Comparison of ENCODE assay signal across 8 cellular contexts in the genomic region with DNA sequence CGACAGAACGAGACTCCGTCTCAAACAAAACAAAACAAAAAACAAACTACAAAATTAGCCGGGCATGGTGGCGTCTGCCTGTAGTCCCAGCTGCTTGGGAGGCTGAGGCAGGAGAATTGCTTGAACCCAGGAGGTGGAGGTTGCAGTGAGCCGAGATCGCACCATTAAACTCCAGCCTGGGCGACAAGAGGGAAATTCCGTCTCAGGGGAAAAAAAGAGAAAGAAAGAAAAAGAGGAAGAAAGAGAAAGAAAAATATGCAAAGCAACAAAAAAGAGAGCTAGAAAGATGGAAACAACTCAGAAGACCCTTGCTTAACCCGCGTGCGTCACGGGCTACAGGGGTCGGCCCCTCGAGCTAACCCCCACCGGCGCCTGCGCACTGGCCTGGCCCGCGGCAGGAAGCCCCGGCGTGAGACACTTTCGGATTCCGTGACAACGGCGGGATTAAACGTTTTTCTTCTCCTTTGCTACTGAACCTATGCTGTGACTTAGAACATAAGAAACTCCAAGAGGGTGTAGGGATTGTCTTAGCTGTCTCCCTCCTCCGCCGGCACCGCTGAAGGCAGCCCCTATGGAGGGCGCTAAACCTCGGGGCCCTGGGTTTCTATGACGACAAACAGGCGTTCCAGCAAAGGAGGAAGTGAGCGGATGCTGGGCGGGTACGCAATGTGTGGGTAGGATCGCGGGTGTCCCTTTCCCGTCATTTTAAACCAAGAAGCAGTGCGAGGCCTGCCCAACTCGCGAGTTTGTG. TPM values are rescaled to one million over a fixed set of nuclear protein-coding genes. Genes with fewer than 3 reads are reported as not detected.
DNase-seq lines count a peak whose midpoint lies in the region; ATAC-seq, FAIRE-seq and TF ChIP-seq lines count a peak whose summit lies in the region.

A gene with protein sequence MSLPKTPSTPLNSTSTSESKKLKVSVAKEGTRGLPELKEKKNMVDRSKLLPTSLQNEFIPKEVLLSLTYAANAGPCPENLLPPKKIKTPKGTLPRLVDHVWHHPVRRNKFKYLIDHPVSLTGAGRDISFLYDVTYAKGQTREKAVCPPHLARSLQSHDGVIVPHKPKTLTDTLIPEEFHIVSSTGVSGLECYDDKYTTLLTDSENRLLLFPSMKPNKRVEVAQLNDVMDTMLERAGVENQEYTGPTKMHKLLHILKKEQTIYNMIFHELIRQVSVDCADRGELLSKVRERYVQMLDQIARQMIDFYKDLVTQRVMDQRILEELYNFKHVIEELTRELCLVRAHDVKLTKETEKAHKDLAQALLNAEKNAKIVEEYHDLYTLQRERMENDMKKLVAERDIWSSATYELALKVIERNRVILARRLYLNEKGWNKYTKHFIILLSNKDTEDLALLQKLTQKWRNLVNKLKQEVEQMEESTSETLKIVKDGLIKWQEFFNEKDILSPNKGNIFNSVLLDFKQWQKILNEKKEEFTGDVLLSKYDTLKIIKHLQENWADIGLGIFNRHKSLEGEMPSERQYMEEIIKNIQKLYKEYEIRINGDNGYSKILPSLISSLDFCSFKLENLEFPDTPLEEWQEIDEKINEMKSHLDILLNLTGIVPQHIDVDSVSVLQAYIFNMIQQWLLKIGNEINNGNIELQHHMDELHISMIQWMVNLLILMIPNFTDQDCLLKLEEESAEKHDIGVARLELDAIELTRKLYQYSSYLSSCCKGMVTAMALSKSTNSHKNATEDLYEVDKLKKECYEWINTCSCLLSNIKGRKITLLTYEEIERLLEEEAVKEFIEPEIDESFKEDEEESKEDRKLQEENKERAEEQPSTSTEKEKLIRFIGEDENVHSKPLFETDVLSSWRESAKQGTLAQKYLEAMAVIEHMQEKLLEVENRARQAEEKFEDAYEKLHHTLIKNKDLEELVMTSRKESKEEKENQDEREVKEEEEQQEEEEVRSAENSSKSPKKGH (plus strand): TSS at position 630 of the 751 bp plus-strand sequence. CDS start 539 bp downstream, outside the sequence.

- H3K9me3 Mint-ChIP-seq in activated naive CD8-positive, alpha-beta T cell (ENCODE audit: low read depth), result no peaks in the 10 kb centered on the region

- no peak for FAIRE-seq in pancreas (lab: Jason Lieb, UNC)

- H3K9me3 ChIP-seq in pancreas, result no peaks in the 10 kb centered on the region
- no peaks in the 10 kb centered on the region for H3K9me3 ChIP-seq in tibial artery

- intact Hi-C loops in Right ventricle myocardium inferior (cut with DNase I) (loop anchor here (5.0 kb wide), 1 partner anchor 73 kb away; a partner anchor contains a TSS), pancreas (cut with DNase I) (loop anchor here in 1 of 3 donors (10.0 kb wide), 1 partner anchor 71 kb away; a partner anchor contains a TSS), tibial artery (cut with DNase I; ENCODE audit: low total_unique reads) (loop anchor here (2.0 to 10.0 kb wide), 2 partner anchors 171 to 285 kb away; no protein-coding TSS in a partner anchor)

- H3K36me3 Mint-ChIP-seq in activated naive CD8-positive, alpha-beta T cell, result no peaks in the 10 kb centered on the region

- POLR2A ChIA-PET in GM10248 (lab: Yijun Ruan, JAX), result interaction anchor here (0.5 to 1.2 kb wide), 2 partner anchors 246 to 351 kb away, joined by 3 to 4 read pairs; no protein-coding TSS in a partner anchor

- WGBS in pancreas, 2 donors, result 6 to 9% methylated on average over 43 of the region's 43 CpGs

- peak within 1 kb of the TSS; percentile 98 for H3K4me3 Mint-ChIP-seq in activated naive CD8-positive, alpha-beta T cell

- H3K4me3 ChIP-seq in pancreas, result peak within 1 kb of the TSS; percentile 43 to 71 (median 66)
- peak within 1 kb of the TSS; percentile 57 to 84 for H3K4me3 ChIP-seq in tibial artery

- peak; percentile 90 for DNase-seq in GM10248 (ENCODE audit: extremely low spot score)
- DNase-seq in NCI-H1048 (lab: John Stamatoyannopoulos, UW), result peak; percentile 80
- peak; percentile 95 for DNase-seq in Right ventricle myocardium inferior (ENCODE audit: missing footprints)
- DNase-seq in pancreas, result peak; percentile 76 to 92 (median 85)
- peak; percentile 87 to 88 for DNase-seq in tibial artery

- H3K4me1 ChIP-seq in pancreas (peaks cover 0 to 3% (median 0%) of the 10 kb centered on the region in 3 donors), tibial artery (peaks cover 0 to 16% (median 8%) of the 10 kb centered on the region in 4 donors)

- H3K27ac ChIP-seq in pancreas, result peak within 1 kb of the TSS; percentile 64 to 94 (median 80)
- H3K27ac ChIP-seq in tibial artery, result peak within 1 kb of the TSS; percentile 85 to 92

- H3K27me3 Mint-ChIP-seq in activated naive CD8-positive, alpha-beta T cell, result no peaks in the 10 kb centered on the region

- CTCF ChIA-PET in GM10248 (lab: Yijun Ruan, JAX), result interaction anchor here (0.7 to 1.6 kb wide), 6 partner anchors 9 to 813 kb away, joined by 3 to 5 read pairs (median 3); a partner anchor contains a TSS

- TF ChIP-seq CTCF in GM10248 (IDR thresholded peaks at IDR 0.05; ENCODE audit: control extremely low read depth, extremely low read depth, low read depth, missing control alignments) (no peak), pancreas (IDR thresholded peaks at IDR 0.05) (peak in 1 of 4 donors; percentile 12), tibial artery (IDR thresholded peaks at IDR 0.05) (peak in 1 of 2 experiments; percentile 5)

- peaks cover 6% of the 10 kb centered on the region for H3K4me1 Mint-ChIP-seq in activated naive CD8-positive, alpha-beta T cell (ENCODE audit: low read depth)

- no peaks in the 10 kb centered on the region for H3K27me3 ChIP-seq in pancreas
- no peaks in the 10 kb centered on the region for H3K27me3 ChIP-seq in tibial artery

- H3K27ac Mint-ChIP-seq in activated naive CD8-positive, alpha-beta T cell, result peak within 1 kb of the TSS; percentile 99

- ATAC-seq in HG02588 (IDR thresholded peaks at IDR 0.05; ENCODE audit: unreplicated experiment), result peak; percentile 97
- peak; percentile 94 for ATAC-seq in SK-N-SH treated with all-trans-retinoic acid at 6 μM for 48 hours
- ATAC-seq in Right ventricle myocardium inferior, result peak; percentile 96
- peak; percentile 94 to 98 (median 96) for ATAC-seq in pancreas

- no peaks in the 10 kb centered on the region for H3K36me3 ChIP-seq in pancreas
- no peaks in the 10 kb centered on the region for H3K36me3 ChIP-seq in tibial artery

TF ChIP-seq in SK-N-SH treated with all-trans-retinoic acid at 6 μM for 48 hours, 23 proteins besides CTCF, POLR2A, EP300 and RAD21:
- TF ChIP-seq, protein P1, sequence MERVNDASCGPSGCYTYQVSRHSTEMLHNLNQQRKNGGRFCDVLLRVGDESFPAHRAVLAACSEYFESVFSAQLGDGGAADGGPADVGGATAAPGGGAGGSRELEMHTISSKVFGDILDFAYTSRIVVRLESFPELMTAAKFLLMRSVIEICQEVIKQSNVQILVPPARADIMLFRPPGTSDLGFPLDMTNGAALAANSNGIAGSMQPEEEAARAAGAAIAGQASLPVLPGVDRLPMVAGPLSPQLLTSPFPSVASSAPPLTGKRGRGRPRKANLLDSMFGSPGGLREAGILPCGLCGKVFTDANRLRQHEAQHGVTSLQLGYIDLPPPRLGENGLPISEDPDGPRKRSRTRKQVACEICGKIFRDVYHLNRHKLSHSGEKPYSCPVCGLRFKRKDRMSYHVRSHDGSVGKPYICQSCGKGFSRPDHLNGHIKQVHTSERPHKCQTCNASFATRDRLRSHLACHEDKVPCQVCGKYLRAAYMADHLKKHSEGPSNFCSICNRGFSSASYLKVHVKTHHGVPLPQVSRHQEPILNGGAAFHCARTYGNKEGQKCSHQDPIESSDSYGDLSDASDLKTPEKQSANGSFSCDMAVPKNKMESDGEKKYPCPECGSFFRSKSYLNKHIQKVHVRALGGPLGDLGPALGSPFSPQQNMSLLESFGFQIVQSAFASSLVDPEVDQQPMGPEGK (CRISPR knock-in tag; IDR thresholded peaks at IDR 0.05; ENCODE audit: borderline replicate concordance), result no peak
- TF ChIP-seq ZNF565 (CRISPR knock-in tag; conservative IDR thresholded peaks at IDR 0.05; ENCODE audit: low read depth) (no peak), ZC3H10 (CRISPR knock-in tag; IDR thresholded peaks at IDR 0.05) (peak; percentile 36; the same call in 1 of the 2 replicates), TOX (CRISPR knock-in tag; IDR thresholded peaks at IDR 0.05; ENCODE audit: borderline replicate concordance) (no peak), PPARA (CRISPR knock-in tag; IDR thresholded peaks at IDR 0.05; ENCODE audit: borderline replicate concordance) (no peak), ZNF8 (CRISPR knock-in tag; IDR thresholded peaks at IDR 0.05) (no peak), ZNF70 (CRISPR knock-in tag; IDR thresholded peaks at IDR 0.05) (no peak)

RNA-seq across cellular contexts. Expression of the gene that starts here (rescaled TPM):
- total RNA-seq in Right ventricle myocardium inferior (not detected), pancreas (under 1 TPM in 4 of 6 donors, not detected in 2; 0.09 to 0.42 (median 0.30) TPM)
- under 1 TPM; 0.34 to 0.45 TPM for polyA plus RNA-seq in pancreas

Comparison
In these comparisons a context has a peak if more than half of its experiments do, and no peak if none do; other contexts are left out.
1. Peak in every context shown above with its lines: DNase-seq, ATAC-seq, H3K4me3 ChIP-seq and H3K27ac ChIP-seq.
2. Peak in DNase-seq and ATAC-seq in Right ventricle myocardium inferior; RNA of the gene not detected or under 1 TPM.
3. Peak in DNase-seq, ATAC-seq, H3K4me3 ChIP-seq and H3K27ac ChIP-seq in pancreas; RNA of the gene not detected or under 1 TPM.